22 cellular contexts compared by ENCODE assay signal in genomic region chr5:104016650-104017049, GRCh38.
DNase-seq lines count a peak whose midpoint lies in the region; ATAC-seq, FAIRE-seq and TF ChIP-seq lines count a peak whose summit lies in the region.
"Had no signal": no experiment of that assay in that cellular context is flagged by ENCODE, and none has a peak within 500 bp of the region (broad histone marks: within the 10 kb centered on the region; RNA-seq: fewer than 3 reads in every experiment).

No MANE protein-coding gene starts in this region.

- TF ChIP-seq CTCF in AG10803 (conservative IDR thresholded peaks at IDR 0.05; ENCODE audit: low read length) (no peak), astrocyte (IDR thresholded peaks at IDR 0.05; ENCODE audit: insufficient read depth, low read depth, low read length) (no peak), D721Med (IDR thresholded peaks at IDR 0.05; ENCODE audit: insufficient read depth, missing control alignments) (no peak), OCI-LY7 (conservative IDR thresholded peaks at IDR 0.05; ENCODE audit: low read length) (no peak)

- no peaks in the 10 kb centered on the region for H3K27me3 ChIP-seq in astrocyte (ENCODE audit: insufficient read depth, low read length)
- H3K27me3 ChIP-seq: dorsolateral prefrontal cortex, sigmoid colon, uterus had no signal

- no peaks in the 10 kb centered on the region for H3K9me2 ChIP-seq in OCI-LY7 (ENCODE audit: insufficient read depth, low read length)

- intact Hi-C loops in OCI-LY7 (cut with micrococcal nuclease; ENCODE audit: unreplicated experiment) = no loop called here

- H3K4me2 ChIP-seq in astrocyte (ENCODE audit: low read length) (no peak overlapping the region), OCI-LY7 (ENCODE audit: low read length) (no peak overlapping the region)

- H3K79me2 ChIP-seq in astrocyte (ENCODE audit: insufficient read depth, low read length) (no peaks in the 10 kb centered on the region), OCI-LY7 (ENCODE audit: insufficient read depth, low read depth, low read length) (no peaks in the 10 kb centered on the region)

- H2AFZ ChIP-seq in astrocyte (ENCODE audit: low read depth, low read length) (no peak overlapping the region), OCI-LY7 (ENCODE audit: low read length) (no peak overlapping the region)

- no peaks in the 10 kb centered on the region for H3K36me3 Mint-ChIP-seq in astrocyte (ENCODE audit: low read depth, unreplicated experiment)
- H3K36me3 Mint-ChIP-seq: activated naive CD8-positive, alpha-beta T cell treated with anti-CD3 and anti-CD28 coated beads for 36 hours; CD4-positive, alpha-beta memory T cell had no signal

- H3K27ac Mint-ChIP-seq in astrocyte (ENCODE audit: unreplicated experiment) = no peak overlapping the region
- no peak overlapping the region for H3K27ac Mint-ChIP-seq in stimulated activated naive CD8-positive, alpha-beta T cell treated with anti-CD3 and anti-CD28 coated beads, Interleukin-15, amount 100 ng/mL, for 72 hours
- H3K27ac Mint-ChIP-seq: activated CD4-positive, alpha-beta T cell treated with anti-CD3 and anti-CD28 coated beads for 36 hours; activated naive CD8-positive, alpha-beta T cell treated with anti-CD3 and anti-CD28 coated beads for 36 hours; CD4-positive, alpha-beta memory T cell; naive thymus-derived CD8-positive, alpha-beta T cell had no signal

- H4K20me1 ChIP-seq in astrocyte (ENCODE audit: insufficient read depth, low read length) (no peaks in the 10 kb centered on the region), OCI-LY7 (ENCODE audit: insufficient read depth, low read length) (no peaks in the 10 kb centered on the region)

- H3K27me3 Mint-ChIP-seq in astrocyte (ENCODE audit: low read depth, unreplicated experiment) = no peaks in the 10 kb centered on the region
- H3K27me3 Mint-ChIP-seq in stimulated activated naive CD8-positive, alpha-beta T cell treated with anti-CD3 and anti-CD28 coated beads, Interleukin-15, amount 100 ng/mL, for 72 hours = no peaks in the 10 kb centered on the region
- H3K27me3 Mint-ChIP-seq: activated CD4-positive, alpha-beta T cell treated with anti-CD3 and anti-CD28 coated beads for 36 hours; activated naive CD8-positive, alpha-beta T cell treated with anti-CD3 and anti-CD28 coated beads for 36 hours; CD4-positive, alpha-beta memory T cell; naive thymus-derived CD8-positive, alpha-beta T cell had no signal

- H3K4me3 Mint-ChIP-seq in astrocyte (ENCODE audit: unreplicated experiment) = no peak overlapping the region
- no peak overlapping the region for H3K4me3 Mint-ChIP-seq in stimulated activated naive CD8-positive, alpha-beta T cell treated with anti-CD3 and anti-CD28 coated beads, Interleukin-15, amount 100 ng/mL, for 72 hours
- H3K4me3 Mint-ChIP-seq: activated CD4-positive, alpha-beta T cell treated with anti-CD3 and anti-CD28 coated beads for 36 hours; activated naive CD8-positive, alpha-beta T cell treated with anti-CD3 and anti-CD28 coated beads for 36 hours; CD4-positive, alpha-beta memory T cell; naive thymus-derived CD8-positive, alpha-beta T cell had no signal

- POLR2A ChIA-PET in OCI-LY7 (lab: Charles Lee) = no interaction called here

- peak; percentile 13 for FAIRE-seq in astrocyte (lab: Jason Lieb, UNC)
- FAIRE-seq in D721Med (lab: Jason Lieb, UNC) = no peak

- H3K9me3 ChIP-seq in astrocyte (ENCODE audit: insufficient read depth, low read depth, low read length) (peaks cover 3% of the 10 kb centered on the region), OCI-LY7 (ENCODE audit: low read length) (no peaks in the 10 kb centered on the region)
- H3K9me3 ChIP-seq: HAP-1, uterus had no signal

- H3K36me3 ChIP-seq in astrocyte (ENCODE audit: insufficient read depth, low read length) = no peaks in the 10 kb centered on the region
- H3K36me3 ChIP-seq in OCI-LY7 (ENCODE audit: insufficient read depth, low read length) = no peaks in the 10 kb centered on the region
- H3K36me3 ChIP-seq: HAP-1, sigmoid colon, uterus had no signal

- no TSS peak for BruUV-seq in OCI-LY7 (replicated peaks; lab: Mats Ljungman, UMichigan)

- DNase-seq in AG10803 (ENCODE audit: low read depth) (peak; percentile 2), HT1080 (ENCODE audit: low read depth) (peak; percentile 48), astrocyte (ENCODE audit: low read depth) (peak; percentile 38), hepatic stellate cell (ENCODE audit: low spot score) (peak; percentile 2), D721Med (ENCODE audit: insufficient read length, low spot score) (no peak), OCI-LY7 (ENCODE audit: low spot score) (no peak)
- DNase-seq in stimulated activated naive CD8-positive, alpha-beta T cell treated with anti-CD3 and anti-CD28 coated beads, Interleukin-15, amount 100 ng/mL, for 72 hours = no peak
- DNase-seq in activated CD8-positive, alpha-beta memory T cell treated with anti-CD3 and anti-CD28 coated beads, Interleukin-2, amount 50 U/mL, for 4 hours = no peak
- DNase-seq: activated CD4-positive, alpha-beta T cell treated with anti-CD3 and anti-CD28 coated beads for 36 hours; activated naive CD8-positive, alpha-beta T cell treated with anti-CD3 and anti-CD28 coated beads for 36 hours; CD4-positive, alpha-beta memory T cell; DMS153; dorsolateral prefrontal cortex; mesenchymal stem cell; naive thymus-derived CD8-positive, alpha-beta T cell; NCI-H2107; NCI-H510A; posterior cingulate gyrus; sigmoid colon; uterus had no signal

- H3K27ac ChIP-seq in astrocyte (ENCODE audit: low read depth, low read length) = no peak overlapping the region
- H3K27ac ChIP-seq in OCI-LY7 (ENCODE audit: low read depth, low read length, poor library complexity, severe bottlenecking) = no peak overlapping the region
- H3K27ac ChIP-seq: dorsolateral prefrontal cortex, epithelial cell of prostate, sigmoid colon, uterus had no signal

- no peaks in the 10 kb centered on the region for H3K4me1 Mint-ChIP-seq in astrocyte (ENCODE audit: low read depth, unreplicated experiment)
- H3K4me1 Mint-ChIP-seq in stimulated activated naive CD8-positive, alpha-beta T cell treated with anti-CD3 and anti-CD28 coated beads, Interleukin-15, amount 100 ng/mL, for 72 hours = no peaks in the 10 kb centered on the region
- H3K4me1 Mint-ChIP-seq: activated CD4-positive, alpha-beta T cell treated with anti-CD3 and anti-CD28 coated beads for 36 hours; activated naive CD8-positive, alpha-beta T cell treated with anti-CD3 and anti-CD28 coated beads for 36 hours; CD4-positive, alpha-beta memory T cell; naive thymus-derived CD8-positive, alpha-beta T cell had no signal

- H3K9ac ChIP-seq in astrocyte (ENCODE audit: low read length) = no peak overlapping the region

- H3K4me1 ChIP-seq in astrocyte (ENCODE audit: insufficient read depth, low read length) = no peaks in the 10 kb centered on the region
- H3K4me1 ChIP-seq in OCI-LY7 (ENCODE audit: insufficient read depth, low read length, poor library complexity, severe bottlenecking) = no peaks in the 10 kb centered on the region
- H3K4me1 ChIP-seq: HAP-1, sigmoid colon, uterus had no signal

- ATAC-seq in stimulated activated naive CD8-positive, alpha-beta T cell treated with anti-CD3 and anti-CD28 coated beads, Interleukin-15, amount 100 ng/mL, for 72 hours = no peak
- ATAC-seq: activated CD4-positive, alpha-beta T cell treated with anti-CD3 and anti-CD28 coated beads for 36 hours; naive thymus-derived CD8-positive, alpha-beta T cell had no signal

- CTCF ChIA-PET in OCI-LY7 (lab: Charles Lee; ENCODE audit: unreplicated experiment) = no interaction called here

- peaks cover 5% of the 10 kb centered on the region for H3K9me3 Mint-ChIP-seq in astrocyte (ENCODE audit: unreplicated experiment)
- peaks cover 3 to 7% of the 10 kb centered on the region in 2 donors for H3K9me3 Mint-ChIP-seq in stimulated activated naive CD8-positive, alpha-beta T cell treated with anti-CD3 and anti-CD28 coated beads, Interleukin-15, amount 100 ng/mL, for 72 hours

- H3K4me3 ChIP-seq in AG10803 (ENCODE audit: low read length) (no peak overlapping the region), astrocyte (ENCODE audit: insufficient read depth, low read depth, low read length) (no peak overlapping the region), OCI-LY7 (ENCODE audit: low read depth, low read length, poor library complexity, severe bottlenecking) (no peak overlapping the region)
- H3K4me3 ChIP-seq: dorsolateral prefrontal cortex, HAP-1, sigmoid colon, uterus had no signal

Comparison
In these comparisons a context has a peak if more than half of its experiments do, and no peak if none do; other contexts are left out.
1. DNase-seq: peak in AG10803 (single experiment), HT1080 (single experiment), astrocyte (single experiment) and hepatic stellate cell (single experiment); none in stimulated activated naive CD8-positive, alpha-beta T cell treated with anti-CD3 and anti-CD28 coated beads, Interleukin-15, amount 100 ng/mL, for 72 hours (0 of 2), D721Med (single experiment), activated CD8-positive, alpha-beta memory T cell treated with anti-CD3 and anti-CD28 coated beads, Interleukin-2, amount 50 U/mL, for 4 hours (single experiment) and OCI-LY7 (single experiment).